ENCODE assay signal across 8 cellular contexts in genomic region chr3:42654331-42655201, GRCh38. TPM values are rescaled to one million over a fixed set of nuclear protein-coding genes. Genes with fewer than 3 reads are reported as not detected.
A peak's percentile ranks its signal among the peaks of the same experiment; 100 is the strongest.
DNase-seq lines count a peak whose midpoint lies in the region; TF ChIP-seq lines count a peak whose summit lies in the region.

No MANE protein-coding gene starts in this region.

- no peaks in the 10 kb centered on the region for H3K9me3 Mint-ChIP-seq in chondrocyte (ENCODE audit: low read depth)

- H3K36me3 ChIP-seq in NT2/D1 (ENCODE audit: insufficient read depth, insufficient read length, low read length) (peaks cover 38% of the 10 kb centered on the region), skeletal muscle tissue (ENCODE audit: control insufficient read depth in 3 of 3, insufficient read depth in 3 of 3, low read length in 3 of 3) (peaks cover 7 to 9% (median 9%) of the 10 kb centered on the region in 3 donors)

- H3K27ac Mint-ChIP-seq in chondrocyte (ENCODE audit: unreplicated experiment) = peak overlapping the region; percentile 66

- TF ChIP-seq CTCF in 22Rv1 (IDR thresholded peaks at IDR 0.05) (peak; percentile 41), chondrocyte (IDR thresholded peaks at IDR 0.05) (peak; percentile 65)

- no peaks in the 10 kb centered on the region for H3K27me3 Mint-ChIP-seq in chondrocyte (ENCODE audit: low read depth)

- H3K4me1 Mint-ChIP-seq in chondrocyte (ENCODE audit: low read depth) = peaks cover 51% of the 10 kb centered on the region

- H3K27me3 ChIP-seq in NT2/D1 (ENCODE audit: insufficient read depth, insufficient read length) (no peaks in the 10 kb centered on the region), skeletal muscle tissue (ENCODE audit: control insufficient read depth in 3 of 3, insufficient read depth in 3 of 3, low read length in 3 of 3) (no peaks in the 10 kb centered on the region)

- peaks cover 9% of the 10 kb centered on the region for H3K36me3 Mint-ChIP-seq in chondrocyte (ENCODE audit: low read depth)

- H3K9ac ChIP-seq in NT2/D1 (ENCODE audit: insufficient read length, low read depth) (peak overlapping the region; percentile 91), skeletal muscle tissue (ENCODE audit: low read depth in 1 of 3, low read length in 3 of 3) (peak overlapping the region; percentile 85 to 96 (median 92))

- H3K4me3 ChIP-seq in NT2/D1 (ENCODE audit: insufficient read length, low read depth) (peak overlapping the region; percentile 69), skeletal muscle tissue (ENCODE audit: low read length in 3 of 3) (peak overlapping the region; percentile 74 to 89 (median 85))

- H3K27ac ChIP-seq in 22Rv1 = peak overlapping the region; percentile 60
- peak overlapping the region; percentile 96 for H3K27ac ChIP-seq in skeletal muscle tissue (ENCODE audit: low read depth, low read length)

- H3K9me3 ChIP-seq in NT2/D1 (ENCODE audit: insufficient read depth, low read length) (no peaks in the 10 kb centered on the region), skeletal muscle tissue (ENCODE audit: control insufficient read depth in 3 of 3, low read length in 3 of 3) (no peaks in the 10 kb centered on the region)

- DNase-seq in GM03348 (ENCODE audit: low spot score) = peak; percentile 91
- peak; percentile 84 for DNase-seq in NT2/D1 (ENCODE audit: low read depth, low spot score)
- DNase-seq in chondrocyte (ENCODE audit: low spot score) = no peak
- peak; percentile 89 for DNase-seq in islet precursor cell
- no peak for DNase-seq in effector CD8-positive, alpha-beta T cell (lab: John Stamatoyannopoulos, UW)
- no peak for DNase-seq in DMS79 treated with DMSO at 0.1 percent for 48 hours (lab: John Stamatoyannopoulos, UW)

- H3K4me1 ChIP-seq in NT2/D1 (ENCODE audit: insufficient read depth, insufficient read length) = peaks cover 35% of the 10 kb centered on the region
- H3K4me1 ChIP-seq in skeletal muscle tissue (ENCODE audit: control insufficient read depth in 3 of 3, insufficient read depth in 3 of 3, low read length in 3 of 3) = peaks cover 45 to 75% (median 64%) of the 10 kb centered on the region in 3 donors

- H3K4me3 Mint-ChIP-seq in chondrocyte (ENCODE audit: unreplicated experiment) = peak overlapping the region; percentile 69

RNA-seq across cellular contexts. Expression of gene ZBTB47, which starts 1.1 kb away (rescaled TPM):
- total RNA-seq in chondrocyte = 38.8 to 44.4 TPM (median 40.0 TPM) in 3 replicates
- 21.4 TPM for total RNA-seq in skeletal muscle tissue

RNA-seq across cellular contexts. Expression of gene KLHL40, which starts 30.8 kb away (rescaled TPM):
- total RNA-seq in chondrocyte (not detected in 3 replicates), skeletal muscle tissue (179 TPM)

RNA-seq across cellular contexts. Expression of gene HHATL, which starts 48.0 kb away (rescaled TPM):
- total RNA-seq in chondrocyte (not detected in 3 replicates), skeletal muscle tissue (23.0 TPM)

RNA-seq across cellular contexts. Expression of gene NKTR, which starts 54.1 kb away (rescaled TPM):
- total RNA-seq in chondrocyte = 49.7 to 71.5 TPM (median 50.0 TPM) in 3 replicates
- 119 TPM for total RNA-seq in skeletal muscle tissue

Comparison
In these comparisons a context has a peak if more than half of its experiments do, and no peak if none do; other contexts are left out.
1. DNase-seq: peak in GM03348 (single experiment), NT2/D1 (single experiment) and islet precursor cell (single experiment); none in chondrocyte (single experiment), effector CD8-positive, alpha-beta T cell (single experiment) and DMS79 treated with DMSO at 0.1 percent for 48 hours (single experiment).
2. RNA of gene KLHL40, which starts 30.8 kb away (total RNA-seq): 179 TPM in skeletal muscle tissue (single experiment); not detected in chondrocyte; every median in the first group is over 100 times any median in the second.
3. RNA of gene HHATL, which starts 48.0 kb away (total RNA-seq): 23.0 TPM in skeletal muscle tissue (single experiment); not detected in chondrocyte; every median in the first group is over 10 times any median in the second.